Comparison of ENCODE assay signal across 9 cellular contexts in genomic region chr13:99894835-99895427, GRCh38.
DNase-seq lines count a peak whose midpoint lies in the region; ATAC-seq, FAIRE-seq and TF ChIP-seq lines count a peak whose summit lies in the region.
"Had no signal": no experiment of that assay in that cellular context is flagged by ENCODE, and none has a peak within 500 bp of the region (broad histone marks: within the 10 kb centered on the region; RNA-seq: fewer than 3 reads in every experiment).

No MANE protein-coding gene starts in this region.

- H3K27ac Mint-ChIP-seq in T-cell: no peak overlapping the region

- WGBS in sigmoid colon, 2 donors: 2 to 3% methylated on average over 30 of the region's 30 CpGs

- peaks cover 39 to 49% of the 10 kb centered on the region in 2 donors for H3K27me3 Mint-ChIP-seq in T-cell

- H3K27ac ChIP-seq in sigmoid colon: no peak overlapping the region

- H3K9me3 ChIP-seq in sigmoid colon: no peaks in the 10 kb centered on the region

- H3K36me3 ChIP-seq in sigmoid colon: no peaks in the 10 kb centered on the region

- no peak for FAIRE-seq in H54 (lab: Jason Lieb, UNC)
- FAIRE-seq: endometrium had no signal

- no peak for TF ChIP-seq POLR2A in sigmoid colon (IDR thresholded peaks at IDR 0.05)
- no peak for TF ChIP-seq POLR2A in H54 (IDR thresholded peaks at IDR 0.05; ENCODE audit: low read depth, low read length)

- intact Hi-C loops in sigmoid colon (cut with DNase I): no loop called here

- TF ChIP-seq CTCF in fibroblast of pulmonary artery (IDR thresholded peaks at IDR 0.05; ENCODE audit: low read length, missing control alignments) (no peak), sigmoid colon (IDR thresholded peaks at IDR 0.05) (no peak)

- peaks cover 7 to 19% (median 15%) of the 10 kb centered on the region in 3 donors for H3K4me1 Mint-ChIP-seq in T-cell

- H3K4me1 ChIP-seq in sigmoid colon: peaks cover 0 to 18% (median 13%) of the 10 kb centered on the region in 4 donors

- no peaks in the 10 kb centered on the region for H3K9me3 Mint-ChIP-seq in T-cell

- ATAC-seq in T-cell (replicated peaks in 1 of 4) (no peak), esophagus mucosa (no peak)

- CTCF ChIA-PET in T-cell (lab: Charles Lee): interaction anchor here (0.6 kb wide), 2 partner anchors 11 to 318 kb away, joined by 3 to 4 read pairs; no protein-coding TSS in a partner anchor

- peak overlapping the region; percentile 78 to 83 (median 79) for H3K4me3 Mint-ChIP-seq in T-cell

- peaks cover 19 to 62% (median 39%) of the 10 kb centered on the region in 3 donors for H3K27me3 ChIP-seq in sigmoid colon

- TF ChIP-seq EP300 in sigmoid colon (IDR thresholded peaks at IDR 0.05): no peak

- in situ Hi-C loops in G401 (cut with HindIII; ENCODE audit: low sequenced_read_pairs): no loop called here

- peak; percentile 57 for DNase-seq in G401 (ENCODE audit: low spot score)
- DNase-seq in T-cell: no peak
- peak; percentile 1 for DNase-seq in fibroblast of pulmonary artery (ENCODE audit: low read depth)
- DNase-seq in sigmoid colon: no peak
- no peak for DNase-seq in HK-2 (ENCODE audit: unreplicated experiment)
- DNase-seq in H54 (ENCODE audit: insufficient read length, low spot score): no peak
- no peak for DNase-seq in NCI-H1105 (lab: John Stamatoyannopoulos, UW)

- POLR2A ChIA-PET in T-cell (lab: Charles Lee): no interaction called here

- H3K4me3 ChIP-seq in fibroblast of pulmonary artery (replicated peaks; ENCODE audit: low read depth, low read length) (peak overlapping the region; percentile 36), sigmoid colon (peak overlapping the region in 3 of 4 donors; percentile 30 to 37 (median 35))

- H3K36me3 Mint-ChIP-seq in T-cell: peaks cover 4% of the 10 kb centered on the region

Comparison
In these comparisons a context has a peak if more than half of its experiments do, and no peak if none do; other contexts are left out.
1. DNase-seq: peak in G401 (single experiment) and fibroblast of pulmonary artery (single experiment); none in T-cell (0 of 34), sigmoid colon (single experiment), HK-2 (single experiment), H54 (single experiment) and NCI-H1105 (single experiment).